ENCODE assay signal across 3 cellular contexts in the genomic region with DNA sequence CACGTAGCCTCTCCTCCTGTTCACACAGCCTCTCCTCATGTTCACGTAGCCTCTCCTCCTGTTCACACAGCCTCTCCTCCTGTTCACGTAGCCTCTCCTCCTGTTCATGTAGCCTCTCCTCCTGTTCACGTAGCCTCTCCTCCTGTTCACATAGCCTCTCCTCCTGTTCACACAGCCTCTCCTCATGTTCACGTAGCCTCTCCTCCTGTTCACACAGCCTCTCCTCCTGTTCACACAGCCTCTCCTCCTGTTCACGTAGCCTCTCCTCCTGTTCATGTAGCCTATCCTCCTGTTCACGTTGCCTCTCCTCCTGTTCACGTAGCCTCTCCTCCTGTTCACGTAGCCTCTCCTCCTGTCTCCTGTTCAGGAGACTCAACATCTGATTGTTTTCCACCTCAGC.
A peak's percentile ranks its signal among the peaks of the same experiment; 100 is the strongest.
DNase-seq lines count a peak whose midpoint lies in the region; ATAC-seq, FAIRE-seq and TF ChIP-seq lines count a peak whose summit lies in the region.
"Not testable (repeated sequence)": the region's sequence is repeated elsewhere in the genome, so short reads cannot be mapped to it uniquely, and the experiment has no call there.

No MANE protein-coding gene starts in this region.

- not testable (repeated sequence) for H3K9me1 ChIP-seq in K562 (ENCODE audit: control insufficient read depth, insufficient read depth, low read length)

- not testable (repeated sequence) for ATAC-seq in K562, HepG2

- in situ Hi-C loops in K562 (cut with MboI); HepG2 (cut with HindIII; ENCODE audit: extremely low pct_ligation_motif_present, low pct_unique_long_range_greater_than_20kb): not testable (repeated sequence)

- H4K20me1 ChIP-seq in K562 (replicated peaks; ENCODE audit: control insufficient read depth, insufficient read depth, low read length); HepG2 (ENCODE audit: insufficient read depth, low read length): not testable (repeated sequence)

- H3K27me3 ChIP-seq in K562 (ENCODE audit: control insufficient read depth in 2 of 2, insufficient read depth in 2 of 2, low read length in 2 of 2); HepG2 (ENCODE audit: control insufficient read depth in 1 of 2, insufficient read depth in 2 of 2, low read length in 2 of 2): not testable (repeated sequence)

- not testable (repeated sequence) for TF ChIP-seq POLR2A in K562 (conservative IDR thresholded peaks at IDR 0.05); HepG2 (IDR thresholded peaks at IDR 0.05; ENCODE audit: insufficient read depth in 1 of 2, low read depth in 2 of 2, low read length in 2 of 2)

- H3K9ac ChIP-seq in K562 (ENCODE audit: insufficient read depth in 1 of 2, low read depth in 2 of 2, low read length in 2 of 2); HepG2 (ENCODE audit: insufficient read depth, low read depth, low read length): not testable (repeated sequence)

- not testable (repeated sequence) for TF ChIP-seq CTCF in HEK293 (tag by site-specific recombination; IDR thresholded peaks at IDR 0.05); K562 (IDR thresholded peaks at IDR 0.05 in 2 of 3, conservative IDR thresholded peaks at IDR 0.05 in 1 of 3; ENCODE audit: insufficient read depth in 2 of 3, low read depth in 1 of 3, low read length in 3 of 3); HepG2 (CRISPR knock-in tag; IDR thresholded peaks at IDR 0.05)

- intact Hi-C loops in K562 (cut with micrococcal nuclease); HepG2 (cut with micrococcal nuclease; ENCODE audit: unreplicated experiment): not testable (repeated sequence)

- H3K27ac ChIP-seq in HEK293 (ENCODE audit: extremely low read depth, low read depth, low read length); K562 (ENCODE audit: extremely low read depth, low read depth, low read length); HepG2 (ENCODE audit: extremely low read length, insufficient read depth, low read length): not testable (repeated sequence)

- H3K79me2 ChIP-seq in K562 (ENCODE audit: control insufficient read depth, insufficient read depth, low read length); HepG2 (ENCODE audit: insufficient read depth, low read length): not testable (repeated sequence)

- not testable (repeated sequence) for DNase-seq in K562 (ENCODE audit: extremely low read depth in 1 of 4, low spot score in 3 of 4); HepG2 (ENCODE audit: low spot score)

- H2AFZ ChIP-seq in K562 (ENCODE audit: low read depth, low read length); HepG2 (ENCODE audit: low read length): not testable (repeated sequence)

- not testable (repeated sequence) for H3K9me3 ChIP-seq in HEK293 (ENCODE audit: control insufficient read depth, insufficient read depth, low read depth, low read length); K562 (replicated peaks; ENCODE audit: control insufficient read depth, insufficient read depth, low read depth, low read length); HepG2 (ENCODE audit: low read length)

- H3K4me3 ChIP-seq in HEK293 (ENCODE audit: low read depth, low read length); K562; HepG2 (replicated peaks in 1 of 3; ENCODE audit: insufficient read depth in 1 of 3, low read depth in 2 of 3, low read length in 3 of 3): not testable (repeated sequence)

- not testable (repeated sequence) for FAIRE-seq in K562 (lab: Jason Lieb, UNC); HepG2 (lab: Jason Lieb, UNC)

- TF ChIP-seq EP300 in K562 (IDR thresholded peaks at IDR 0.05; ENCODE audit: low read length); HepG2 (IDR thresholded peaks at IDR 0.05; ENCODE audit: low read depth in 2 of 2, low read length in 2 of 2); HepG2 (CRISPR knock-in tag; IDR thresholded peaks at IDR 0.05; ENCODE audit: borderline replicate concordance): not testable (repeated sequence)

- not testable (repeated sequence) for BruUV-seq in K562 (replicated peaks; lab: Mats Ljungman, UMichigan)
- TSS peak; percentile 75 for BruUV-seq in HepG2 (replicated peaks; lab: Mats Ljungman, UMichigan)

- not testable (repeated sequence) for H3K36me3 ChIP-seq in HEK293 (ENCODE audit: control insufficient read depth in 2 of 2, insufficient read depth in 1 of 2, low read length in 2 of 2); K562 (ENCODE audit: control insufficient read depth, insufficient read depth, low read length); HepG2 (replicated peaks in 1 of 2; ENCODE audit: control insufficient read depth in 1 of 2, insufficient read depth in 2 of 2, low read length in 2 of 2)

- CTCF ChIA-PET in HEK293 (lab: Yijun Ruan, JAX); K562 (lab: Yijun Ruan, JAX; ENCODE audit: low intra/inter-chr PET ratio); HepG2 (lab: Yijun Ruan, JAX; ENCODE audit: low intra/inter-chr PET ratio, low total read pairs): not testable (repeated sequence)

- WGBS in K562 (ENCODE audit: insufficient coverage, low coverage, missing lambda C conversion rate), result 43% methylated on average over 2 of the region's 9 CpGs
- 41% methylated on average over 7 of the region's 9 CpGs for WGBS in HepG2 (ENCODE audit: low lambda C conversion rate)

- not testable (repeated sequence) for H3K4me1 ChIP-seq in HEK293 (ENCODE audit: control insufficient read depth, insufficient read depth, low read length); K562 (replicated peaks in 1 of 2; ENCODE audit: control insufficient read depth in 2 of 2, insufficient read depth in 2 of 2, low read length in 2 of 2); HepG2 (ENCODE audit: insufficient read depth, low read length)

- not testable (repeated sequence) for H3K4me2 ChIP-seq in K562 (ENCODE audit: insufficient read depth, low read length); HepG2 (ENCODE audit: low read depth, low read length)

- TF ChIP-seq RAD21 in K562 (CRISPR knock-in tag; conservative IDR thresholded peaks at IDR 0.05 in 1 of 2, IDR thresholded peaks at IDR 0.05 in 1 of 2); HepG2 (CRISPR knock-in tag; IDR thresholded peaks at IDR 0.05): not testable (repeated sequence)

- POLR2A ChIA-PET in HEK293 (lab: Yijun Ruan, JAX); K562 (lab: Yijun Ruan, JAX); HepG2 (lab: Yijun Ruan, JAX): not testable (repeated sequence)

TF ChIP-seq in HEK293, 187 proteins besides CTCF, POLR2A, EP300 and RAD21:
- TF ChIP-seq, protein P1, sequence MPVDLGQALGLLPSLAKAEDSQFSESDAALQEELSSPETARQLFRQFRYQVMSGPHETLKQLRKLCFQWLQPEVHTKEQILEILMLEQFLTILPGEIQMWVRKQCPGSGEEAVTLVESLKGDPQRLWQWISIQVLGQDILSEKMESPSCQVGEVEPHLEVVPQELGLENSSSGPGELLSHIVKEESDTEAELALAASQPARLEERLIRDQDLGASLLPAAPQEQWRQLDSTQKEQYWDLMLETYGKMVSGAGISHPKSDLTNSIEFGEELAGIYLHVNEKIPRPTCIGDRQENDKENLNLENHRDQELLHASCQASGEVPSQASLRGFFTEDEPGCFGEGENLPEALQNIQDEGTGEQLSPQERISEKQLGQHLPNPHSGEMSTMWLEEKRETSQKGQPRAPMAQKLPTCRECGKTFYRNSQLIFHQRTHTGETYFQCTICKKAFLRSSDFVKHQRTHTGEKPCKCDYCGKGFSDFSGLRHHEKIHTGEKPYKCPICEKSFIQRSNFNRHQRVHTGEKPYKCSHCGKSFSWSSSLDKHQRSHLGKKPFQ (tag by site-specific recombination; IDR thresholded peaks at IDR 0.05), result peak; percentile 89

TF ChIP-seq in K562, 482 proteins besides CTCF, POLR2A, EP300 and RAD21:
- TF ChIP-seq MCM3 (IDR thresholded peaks at IDR 0.05), result 0 out of 2 replicates have a peak, but pooled peaks have one; percentile 64
